32 cellular contexts compared by ENCODE assay signal in genomic region chr9:112854657-112855056, GRCh38. TPM values are rescaled to one million over a fixed set of nuclear protein-coding genes. Genes with fewer than 3 reads are reported as not detected.
"Had no signal": no experiment of that assay in that cellular context is flagged by ENCODE, and none has a peak within 500 bp of the region (broad histone marks: within the 10 kb centered on the region; RNA-seq: fewer than 3 reads in every experiment).

No MANE protein-coding gene starts in this region.

- H3K36me3 ChIP-seq: adrenal gland had no signal

- DNase-seq: activated CD4-positive, alpha-beta memory T cell treated with anti-CD3 and anti-CD28 coated beads, Interleukin-2, amount 10 ng/mL, durations not matched to agents 7 days and 5 days; activated CD4-positive, alpha-beta T cell treated with anti-CD3 and anti-CD28 coated beads for 36 hours; activated CD4-positive, alpha-beta T cell treated with anti-CD3 and anti-CD28 coated beads, Interleukin-2, amount 50 U/mL, for 1 hour; activated CD4-positive, CD25-positive, alpha-beta regulatory T cell; activated naive CD4-positive, alpha-beta T cell treated with anti-CD3 and anti-CD28 coated beads, Interleukin-2, amount 50 U/mL, for 16 hours; activated naive CD8-positive, alpha-beta T cell treated with anti-CD3 and anti-CD28 coated beads, Interleukin-2, amount 10 ng/mL, durations not matched to agents 7 days and 5 days; activated T-cell treated with anti-CD3 and anti-CD28 coated beads for 4 hours; activated T-cell treated with anti-CD3 and anti-CD28 coated beads, Interleukin-2, amount 50 U/mL, for 48 hours; adrenal gland; body of pancreas; MV-4-11; NCI-H1092 treated with DMSO at 0.1 percent for 48 hours; NCI-H1417 treated with DMSO at 0.1 percent for 48 hours; NCI-H1694; NCI-H2029; NCI-H2107; NCI-H2171 treated with DMSO at 0.1 percent for 48 hours; NCI-H345; NCI-H510A; NCI-H526 treated with DMSO at 0.1 percent for 48 hours; NCI-H82; SIG-M5; T-cell; T-helper 2 cell; T1000 had no signal

- H3K4me1 ChIP-seq: adrenal gland, ascending aorta, body of pancreas had no signal

- H3K27ac ChIP-seq: adrenal gland, ascending aorta, body of pancreas, KMS-11 had no signal

- H3K27me3 Mint-ChIP-seq: activated CD4-positive, alpha-beta memory T cell treated with anti-CD3 and anti-CD28 coated beads, Interleukin-2, amount 10 ng/mL, durations not matched to agents 7 days and 5 days; activated CD4-positive, alpha-beta T cell treated with anti-CD3 and anti-CD28 coated beads for 36 hours; activated naive CD8-positive, alpha-beta T cell treated with anti-CD3 and anti-CD28 coated beads, Interleukin-2, amount 10 ng/mL, durations not matched to agents 7 days and 5 days; IgD-negative memory B cell; T-cell had no signal

- H3K4me3 ChIP-seq: adrenal gland, ascending aorta, body of pancreas had no signal

- H3K27ac Mint-ChIP-seq: activated CD4-positive, alpha-beta memory T cell treated with anti-CD3 and anti-CD28 coated beads, Interleukin-2, amount 10 ng/mL, durations not matched to agents 7 days and 5 days; activated CD4-positive, alpha-beta T cell treated with anti-CD3 and anti-CD28 coated beads for 36 hours; activated naive CD8-positive, alpha-beta T cell treated with anti-CD3 and anti-CD28 coated beads, Interleukin-2, amount 10 ng/mL, durations not matched to agents 7 days and 5 days; IgD-negative memory B cell; T-cell had no signal

- H3K4me1 Mint-ChIP-seq: activated CD4-positive, alpha-beta memory T cell treated with anti-CD3 and anti-CD28 coated beads, Interleukin-2, amount 10 ng/mL, durations not matched to agents 7 days and 5 days; activated CD4-positive, alpha-beta T cell treated with anti-CD3 and anti-CD28 coated beads for 36 hours; activated naive CD8-positive, alpha-beta T cell treated with anti-CD3 and anti-CD28 coated beads, Interleukin-2, amount 10 ng/mL, durations not matched to agents 7 days and 5 days had no signal

- H3K9me3 Mint-ChIP-seq: activated CD4-positive, alpha-beta memory T cell treated with anti-CD3 and anti-CD28 coated beads, Interleukin-2, amount 10 ng/mL, durations not matched to agents 7 days and 5 days; activated naive CD8-positive, alpha-beta T cell treated with anti-CD3 and anti-CD28 coated beads, Interleukin-2, amount 10 ng/mL, durations not matched to agents 7 days and 5 days; IgD-negative memory B cell; T-cell had no signal

- ATAC-seq: activated CD4-positive, alpha-beta T cell treated with anti-CD3 and anti-CD28 coated beads for 36 hours; body of pancreas; T-cell had no signal

- H3K9me3 ChIP-seq: adrenal gland, ascending aorta, body of pancreas had no signal

- H3K4me3 Mint-ChIP-seq: activated CD4-positive, alpha-beta memory T cell treated with anti-CD3 and anti-CD28 coated beads, Interleukin-2, amount 10 ng/mL, durations not matched to agents 7 days and 5 days; activated CD4-positive, alpha-beta T cell treated with anti-CD3 and anti-CD28 coated beads for 36 hours; activated naive CD8-positive, alpha-beta T cell treated with anti-CD3 and anti-CD28 coated beads, Interleukin-2, amount 10 ng/mL, durations not matched to agents 7 days and 5 days; IgD-negative memory B cell had no signal

- H3K27me3 ChIP-seq: adrenal gland, ascending aorta, body of pancreas had no signal

RNA-seq across cellular contexts. Expression of gene SLC46A2, which starts 36.0 kb away (rescaled TPM):
- total RNA-seq: activated CD4-positive, alpha-beta memory T cell treated with anti-CD3 and anti-CD28 coated beads, Interleukin-2, amount 10 ng/mL, durations not matched to agents 7 days and 5 days; activated CD4-positive, alpha-beta T cell treated with anti-CD3 and anti-CD28 coated beads for 36 hours; activated CD8-positive, alpha-beta memory T cell treated with anti-CD3 and anti-CD28 coated beads for 36 hours; activated naive CD8-positive, alpha-beta T cell treated with anti-CD3 and anti-CD28 coated beads, Interleukin-2, amount 10 ng/mL, durations not matched to agents 7 days and 5 days; ascending aorta; MCF 10A; OCI-LY7; RPMI7951; T-cell had no signal
- polyA plus RNA-seq: IgD-negative memory B cell had no signal
